In the genomic region with DNA sequence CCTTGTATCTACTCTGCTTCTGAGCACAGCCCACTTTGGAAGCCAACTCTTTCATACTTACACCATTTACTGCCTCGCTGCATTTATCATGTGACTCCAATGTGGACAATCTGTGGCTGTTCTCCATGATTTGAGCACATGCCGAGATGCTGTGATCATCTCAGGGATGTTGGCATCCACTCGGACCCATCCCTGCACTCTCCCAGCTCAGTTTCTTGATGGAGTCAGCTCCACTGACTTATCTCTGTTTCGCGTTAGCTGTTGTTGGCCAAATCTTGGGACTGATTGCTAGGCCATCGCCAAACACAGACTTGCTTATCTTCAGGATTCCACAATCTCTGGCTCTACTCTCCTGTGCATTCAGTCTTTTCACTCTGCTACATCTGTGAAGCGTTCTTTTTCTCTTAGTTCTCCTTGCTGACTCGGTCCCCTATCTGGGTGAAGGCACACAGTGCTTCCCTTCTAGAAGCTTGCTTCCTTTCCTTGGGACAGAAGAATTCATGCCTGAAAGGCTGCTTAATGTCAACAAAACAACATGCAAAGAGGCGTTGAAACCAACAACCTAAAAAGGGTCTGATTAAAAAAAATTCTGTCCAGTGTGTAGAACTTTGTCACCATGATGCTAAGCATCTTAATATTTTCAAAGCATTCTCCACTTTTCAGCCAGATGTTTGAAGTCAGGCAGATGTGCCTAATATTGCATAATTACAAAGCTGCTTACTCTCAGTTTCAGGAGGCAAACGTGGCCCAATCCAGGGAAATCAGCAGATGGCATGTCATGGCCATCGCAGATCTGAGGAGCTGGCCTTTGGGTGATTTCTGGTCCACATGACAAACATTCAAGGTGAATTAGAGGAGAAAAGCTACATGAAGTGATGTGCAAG, we compare ENCODE assay signal across 20 cellular contexts.
A peak's percentile ranks its signal among the peaks of the same experiment; 100 is the strongest.
DNase-seq lines count a peak whose midpoint lies in the region; ATAC-seq, FAIRE-seq and TF ChIP-seq lines count a peak whose summit lies in the region.
"Had no signal": no experiment of that assay in that cellular context is flagged by ENCODE, and none has a peak within 500 bp of the region (broad histone marks: within the 10 kb centered on the region; RNA-seq: fewer than 3 reads in every experiment).

No MANE protein-coding gene starts in this region.

- no peaks in the 10 kb centered on the region for H3K36me3 Mint-ChIP-seq in mesothelial cell of epicardium
- H3K36me3 Mint-ChIP-seq: CD4-positive, CD25-positive, alpha-beta regulatory T cell had no signal

- H3K27me3 ChIP-seq in bronchial epithelial cell (ENCODE audit: control insufficient read depth, insufficient read depth, low read length) = no peaks in the 10 kb centered on the region
- no peaks in the 10 kb centered on the region for H3K27me3 ChIP-seq in heart right ventricle
- H3K27me3 ChIP-seq: SJSA1 had no signal

- H3K4me3 ChIP-seq in bronchial epithelial cell (ENCODE audit: low read depth, low read length) (no peak overlapping the region), heart right ventricle (no peak overlapping the region)
- H3K4me3 ChIP-seq: SJSA1 had no signal

- peaks cover 3 to 35% (median 14%) of the 10 kb centered on the region in 9 donors for H3K4me1 ChIP-seq in heart right ventricle
- H3K4me1 ChIP-seq: SJSA1 had no signal

- no peaks in the 10 kb centered on the region for H3K9me3 Mint-ChIP-seq in mesothelial cell of epicardium

- ATAC-seq in heart right ventricle = peak in 6 of 8 donors; percentile 15 to 63 (median 46)
- no peak for ATAC-seq in HG02852 (IDR thresholded peaks at IDR 0.05; ENCODE audit: unreplicated experiment)
- no peak for ATAC-seq in HG02623 (IDR thresholded peaks at IDR 0.05; ENCODE audit: unreplicated experiment)

- no peaks in the 10 kb centered on the region for H3K4me1 Mint-ChIP-seq in mesothelial cell of epicardium
- H3K4me1 Mint-ChIP-seq: B cell; CD4-positive, CD25-positive, alpha-beta regulatory T cell had no signal

- H3K36me3 ChIP-seq in bronchial epithelial cell (ENCODE audit: control insufficient read depth, insufficient read depth, low read length) = no peaks in the 10 kb centered on the region
- no peaks in the 10 kb centered on the region for H3K36me3 ChIP-seq in heart right ventricle
- H3K36me3 ChIP-seq: SJSA1 had no signal

- H3K4me3 Mint-ChIP-seq in mesothelial cell of epicardium = no peak overlapping the region
- H3K4me3 Mint-ChIP-seq: B cell; CD4-positive, CD25-positive, alpha-beta regulatory T cell had no signal

- no peak for DNase-seq in bronchial epithelial cell (ENCODE audit: low read depth)
- DNase-seq in heart right ventricle = no peak
- no peak for DNase-seq in mesothelial cell of epicardium (ENCODE audit: low spot score in 2 of 2, unreplicated experiment in 2 of 2)
- no peak for DNase-seq in hypothalamus (lab: John Stamatoyannopoulos, UW)
- DNase-seq in RCC 7860 (ENCODE audit: low spot score) = no peak
- DNase-seq: Calu3; CD4-positive, CD25-positive, alpha-beta regulatory T cell; DMS53; NCI-H1105 treated with DMSO at 0.1 percent for 48 hours; NCI-H187; NCI-H526 treated with DMSO at 0.1 percent for 48 hours; OCI-M1 had no signal

- intact Hi-C loops in heart right ventricle (cut with DNase I) = loop anchor here in 2 of 10 donors (2.0 to 5.0 kb wide), 2 partner anchors 47 to 50 kb away; no protein-coding TSS in a partner anchor

- H3K27me3 Mint-ChIP-seq in mesothelial cell of epicardium (ENCODE audit: low read depth) = no peaks in the 10 kb centered on the region

- H3K27ac Mint-ChIP-seq in mesothelial cell of epicardium = peak overlapping the region; percentile 4
- H3K27ac Mint-ChIP-seq: B cell; CD4-positive, CD25-positive, alpha-beta regulatory T cell had no signal

- 48 to 53% methylated on average over 11 of the region's 11 CpGs for WGBS in heart right ventricle, 2 donors

- TF ChIP-seq CTCF in bronchial epithelial cell (IDR thresholded peaks at IDR 0.05; ENCODE audit: insufficient read depth, low read length, severe bottlenecking) = no peak
- TF ChIP-seq CTCF in heart right ventricle (IDR thresholded peaks at IDR 0.05) = no peak
- TF ChIP-seq CTCF in mesothelial cell of epicardium (IDR thresholded peaks at IDR 0.05; ENCODE audit: unreplicated experiment) = no peak

- FAIRE-seq in bronchial epithelial cell (lab: Jason Lieb, UNC) = peak; percentile 43
- FAIRE-seq in RCC 7860 (lab: Jason Lieb, UNC) = no peak
- FAIRE-seq: H54, HTR-8/SVneo had no signal

- H3K9me3 ChIP-seq in heart right ventricle = no peaks in the 10 kb centered on the region
- H3K9me3 ChIP-seq: SJSA1 had no signal

- H3K27ac ChIP-seq in heart right ventricle = peak overlapping the region in 9 of 10 donors; percentile 15 to 50 (median 41)
- H3K27ac ChIP-seq: HL-60, RWPE1, SJSA1 had no signal

Comparison
In these comparisons a context has a peak if more than half of its experiments do, and no peak if none do; other contexts are left out.
1. ATAC-seq: peak in heart right ventricle (6 of 8); none in HG02852 (single experiment) and HG02623 (single experiment).